21 cellular contexts compared by ENCODE assay signal in genomic region chr21:17467829-17468228, GRCh38. TPM values are rescaled to one million over a fixed set of nuclear protein-coding genes. Genes with fewer than 3 reads are reported as not detected.
DNase-seq lines count a peak whose midpoint lies in the region; ATAC-seq, FAIRE-seq and TF ChIP-seq lines count a peak whose summit lies in the region.
"Had no signal": no experiment of that assay in that cellular context is flagged by ENCODE, and none has a peak within 500 bp of the region (broad histone marks: within the 10 kb centered on the region; RNA-seq: fewer than 3 reads in every experiment).

No MANE protein-coding gene starts in this region.

- H3K4me3 ChIP-seq in bronchial epithelial cell (ENCODE audit: low read depth, low read length) (no peak overlapping the region), lower lobe of right lung (peak overlapping the region; percentile 12), thoracic aorta (peak overlapping the region; percentile 44)
- H3K4me3 ChIP-seq: BLaER1 treated with 17β-estradiol and CSF1 and Interleukin-3, amounts not matched to agents 10 nM and 100 nM; SJSA1 had no signal

- H3K27me3 Mint-ChIP-seq in stimulated activated memory B cell treated with anti-CD40 and anti-IgM and Interleukin-4, amounts not matched to agents 10 μg/mL and 1 μg/mL and 100 μg/mL, for 72 hours: peaks cover 9% of the 10 kb centered on the region

- intact Hi-C loops in lower lobe of right lung (cut with DNase I): no loop called here

- FAIRE-seq in bronchial epithelial cell (lab: Jason Lieb, UNC): no peak

- TF ChIP-seq CTCF in bronchial epithelial cell (IDR thresholded peaks at IDR 0.05; ENCODE audit: insufficient read depth, low read length, severe bottlenecking): no peak
- TF ChIP-seq CTCF in lower lobe of right lung (IDR thresholded peaks at IDR 0.05): no peak
- no peak for TF ChIP-seq CTCF in thoracic aorta (IDR thresholded peaks at IDR 0.05)

- H3K27me3 ChIP-seq in bronchial epithelial cell (ENCODE audit: control insufficient read depth, insufficient read depth, low read length) (no peaks in the 10 kb centered on the region), lower lobe of right lung (ENCODE audit: low read depth) (no peaks in the 10 kb centered on the region), thoracic aorta (replicated peaks; ENCODE audit: insufficient read depth) (no peaks in the 10 kb centered on the region)
- H3K27me3 ChIP-seq: BLaER1 treated with 17β-estradiol and CSF1 and Interleukin-3, amounts not matched to agents 10 nM and 100 nM; SJSA1 had no signal

- H3K4me1 Mint-ChIP-seq in stimulated activated memory B cell treated with anti-CD40 and anti-IgM and Interleukin-4, amounts not matched to agents 10 μg/mL and 1 μg/mL and 100 μg/mL, for 72 hours: no peaks in the 10 kb centered on the region
- H3K4me1 Mint-ChIP-seq: activated naive CD8-positive, alpha-beta T cell treated with anti-CD3 and anti-CD28 coated beads for 36 hours; natural killer cell had no signal

- H3K27ac ChIP-seq in lower lobe of right lung: peak overlapping the region; percentile 27
- no peak overlapping the region for H3K27ac ChIP-seq in thoracic aorta
- H3K27ac ChIP-seq: 22Rv1; BLaER1 treated with 17β-estradiol and CSF1 and Interleukin-3, amounts not matched to agents 10 nM and 100 nM; SJSA1 had no signal

- DNase-seq in DMS 273 (lab: John Stamatoyannopoulos, UW; ENCODE audit: unreplicated experiment): peak; percentile 28
- DNase-seq in DMS 273 treated with DMSO at 0.1 percent for 48 hours (lab: John Stamatoyannopoulos, UW): no peak
- peak; percentile 15 for DNase-seq in bronchial epithelial cell (ENCODE audit: low read depth)
- DNase-seq in lower lobe of right lung: no peak
- no peak for DNase-seq in thoracic aorta (ENCODE audit: low spot score)
- DNase-seq in NCI-H82 (lab: John Stamatoyannopoulos, UW): no peak
- DNase-seq in NK-92 treated with Interleukin-12 subunit alpha and Interleukin-12 subunit beta, amount 100 ng/mL, for 24 hours (lab: John Stamatoyannopoulos, UW): no peak
- DNase-seq: activated naive CD8-positive, alpha-beta T cell treated with anti-CD3 and anti-CD28 coated beads for 36 hours; activated T-cell treated with anti-CD3 and anti-CD28 coated beads, Interleukin-2, amount 50 U/mL, for 48 hours; DND-41; erythroblast; left cardiac atrium; natural killer cell; NCI-H146; NCI-H446 treated with DMSO at 0.1 percent for 48 hours; stimulated activated CD4-positive, alpha-beta T cell treated with anti-CD3 and anti-CD28 coated beads, Interleukin-4, amount 100 ng/mL, for 1 hour; stimulated activated CD8-positive, alpha-beta memory T cell treated with anti-CD3 and anti-CD28 coated beads, Interleukin-4, amount 100 ng/mL, for 48 hours had no signal

- H3K27ac Mint-ChIP-seq in stimulated activated memory B cell treated with anti-CD40 and anti-IgM and Interleukin-4, amounts not matched to agents 10 μg/mL and 1 μg/mL and 100 μg/mL, for 72 hours: no peak overlapping the region
- H3K27ac Mint-ChIP-seq: activated naive CD8-positive, alpha-beta T cell treated with anti-CD3 and anti-CD28 coated beads for 36 hours; natural killer cell had no signal

- ATAC-seq in lower lobe of right lung (peak; percentile 60 to 88), thoracic aorta (ENCODE audit: insufficient number of reproducible peaks, low FRiP score, low read depth) (no peak)
- no peak for ATAC-seq in stimulated activated memory B cell treated with anti-CD40 and anti-IgM and Interleukin-4, amounts not matched to agents 10 μg/mL and 1 μg/mL and 100 μg/mL, for 72 hours
- ATAC-seq: natural killer cell had no signal

- no peak overlapping the region for H3K4me3 Mint-ChIP-seq in stimulated activated memory B cell treated with anti-CD40 and anti-IgM and Interleukin-4, amounts not matched to agents 10 μg/mL and 1 μg/mL and 100 μg/mL, for 72 hours
- H3K4me3 Mint-ChIP-seq: activated naive CD8-positive, alpha-beta T cell treated with anti-CD3 and anti-CD28 coated beads for 36 hours; natural killer cell had no signal

- no peaks in the 10 kb centered on the region for H3K36me3 Mint-ChIP-seq in stimulated activated memory B cell treated with anti-CD40 and anti-IgM and Interleukin-4, amounts not matched to agents 10 μg/mL and 1 μg/mL and 100 μg/mL, for 72 hours
- H3K36me3 Mint-ChIP-seq: activated naive CD8-positive, alpha-beta T cell treated with anti-CD3 and anti-CD28 coated beads for 36 hours; natural killer cell had no signal

- no peaks in the 10 kb centered on the region for H3K9me3 Mint-ChIP-seq in stimulated activated memory B cell treated with anti-CD40 and anti-IgM and Interleukin-4, amounts not matched to agents 10 μg/mL and 1 μg/mL and 100 μg/mL, for 72 hours
- H3K9me3 Mint-ChIP-seq: activated naive CD8-positive, alpha-beta T cell treated with anti-CD3 and anti-CD28 coated beads for 36 hours; natural killer cell had no signal

- H3K36me3 ChIP-seq in bronchial epithelial cell (ENCODE audit: control insufficient read depth, insufficient read depth, low read length) (no peaks in the 10 kb centered on the region), lower lobe of right lung (no peaks in the 10 kb centered on the region), thoracic aorta (no peaks in the 10 kb centered on the region)
- H3K36me3 ChIP-seq: BLaER1 treated with 17β-estradiol and CSF1 and Interleukin-3, amounts not matched to agents 10 nM and 100 nM; SJSA1 had no signal

- H3K4me1 ChIP-seq in lower lobe of right lung (no peaks in the 10 kb centered on the region), thoracic aorta (ENCODE audit: control insufficient read depth in 1 of 2, low read depth in 2 of 2) (peaks cover 0 to 3% of the 10 kb centered on the region in 2 donors)
- H3K4me1 ChIP-seq: SJSA1 had no signal

- H3K9me3 ChIP-seq in lower lobe of right lung (no peaks in the 10 kb centered on the region), thoracic aorta (no peaks in the 10 kb centered on the region)
- H3K9me3 ChIP-seq: BLaER1 treated with 17β-estradiol and CSF1 and Interleukin-3, amounts not matched to agents 10 nM and 100 nM; SJSA1 had no signal

RNA-seq across cellular contexts. Expression of gene CXADR, which starts 45.0 kb away (rescaled TPM):
- total RNA-seq in bronchial epithelial cell: 27.9 and 43.5 TPM in 2 replicates
- 26.6 TPM for total RNA-seq in lower lobe of right lung
- total RNA-seq in thoracic aorta: under 1 TPM in 1 of 2 donors, not detected in 1; 0.28 TPM

Comparison
In these comparisons a context has a peak if more than half of its experiments do, and no peak if none do; other contexts are left out.
1. DNase-seq: peak in DMS 273 (single experiment) and bronchial epithelial cell (single experiment); none in DMS 273 treated with DMSO at 0.1 percent for 48 hours (single experiment), lower lobe of right lung (single experiment), thoracic aorta (single experiment), NCI-H82 (single experiment) and NK-92 treated with Interleukin-12 subunit alpha and Interleukin-12 subunit beta, amount 100 ng/mL, for 24 hours (single experiment).
2. ATAC-seq: peak in lower lobe of right lung (2 of 2); none in thoracic aorta (single experiment) and stimulated activated memory B cell treated with anti-CD40 and anti-IgM and Interleukin-4, amounts not matched to agents 10 μg/mL and 1 μg/mL and 100 μg/mL, for 72 hours (single experiment).
3. RNA of gene CXADR, which starts 45.0 kb away (total RNA-seq): 27.9 to 43.5 TPM in bronchial epithelial cell and 26.6 TPM in lower lobe of right lung (single experiment); 0.28 TPM in thoracic aorta; every median in the first group is over 10 times any median in the second.